17 cellular contexts compared by ENCODE assay signal in the genomic region with DNA sequence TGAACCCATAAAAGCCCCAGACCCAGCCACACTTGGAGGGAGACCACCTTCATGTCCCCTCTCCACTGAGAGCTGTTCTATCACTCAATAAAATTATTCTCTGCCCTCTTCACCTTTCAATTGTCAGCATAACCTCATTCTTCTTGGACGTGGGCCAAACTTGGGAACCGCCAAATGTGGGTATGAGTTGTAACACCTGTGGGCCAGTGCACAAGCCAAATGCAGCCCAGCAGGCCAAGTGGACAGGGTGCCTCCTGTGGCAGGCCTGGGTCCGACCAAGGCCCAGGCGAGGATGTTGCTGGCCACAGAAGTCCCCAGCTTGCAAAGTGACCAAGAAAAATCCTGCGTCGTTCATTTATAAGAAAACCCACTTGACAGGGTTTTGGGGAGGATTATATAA.
DNase-seq lines count a peak whose midpoint lies in the region; ATAC-seq, FAIRE-seq and TF ChIP-seq lines count a peak whose summit lies in the region.
"Had no signal": no experiment of that assay in that cellular context is flagged by ENCODE, and none has a peak within 500 bp of the region (broad histone marks: within the 10 kb centered on the region; RNA-seq: fewer than 3 reads in every experiment).

No MANE protein-coding gene starts in this region.

- no peak overlapping the region for H2BK5ac ChIP-seq in IMR-90 (ENCODE audit: low read depth, low read length, poor library complexity, severe bottlenecking)

- no peak overlapping the region for H3K4ac ChIP-seq in IMR-90 (ENCODE audit: low read depth, low read length)

- intact Hi-C loops in IMR-90 (cut with micrococcal nuclease) (no loop called here), kidney (cut with DNase I) (no loop called here), CD14-positive monocyte (cut with micrococcal nuclease) (no loop called here)

- no peak overlapping the region for H3K23ac ChIP-seq in IMR-90 (ENCODE audit: low read depth, low read length)

- no peak overlapping the region for H3K27ac ChIP-seq in IMR-90 (ENCODE audit: insufficient read depth, low read length)
- H3K27ac ChIP-seq in kidney (ENCODE audit: low read depth in 2 of 2, low read length in 2 of 2) = no peak overlapping the region
- H3K27ac ChIP-seq: BLaER1 treated with 17β-estradiol and CSF1 and Interleukin-3, amounts not matched to agents 10 nM and 100 nM; HL-60 had no signal

- H2AFZ ChIP-seq in IMR-90 (replicated peaks; ENCODE audit: low read length, poor library complexity) = no peak overlapping the region

- DNase-seq in NCI-H748 (lab: John Stamatoyannopoulos, UW; ENCODE audit: unreplicated experiment) = peak; percentile 26
- no peak for DNase-seq in NCI-H748 treated with DMSO at 0.1 percent for 48 hours (lab: John Stamatoyannopoulos, UW)
- no peak for DNase-seq in IMR-90
- DNase-seq in kidney = peak; percentile 52
- DNase-seq in effector memory CD8-positive, alpha-beta T cell = no peak
- DNase-seq in CD14-positive monocyte (ENCODE audit: low spot score) = no peak
- DNase-seq: ACHN; Caco-2; CD4-positive, alpha-beta memory T cell; DMS53; GF-D8; HCEC 1CT; HFFc6 had no signal

- in situ Hi-C loops in IMR-90 (cut with MboI; ENCODE audit: low sequenced_read_pairs) = no loop called here

- H2AK9ac ChIP-seq in IMR-90 (replicated peaks; ENCODE audit: low read depth, low read length, poor library complexity) = no peak overlapping the region

- TF ChIP-seq CTCF in IMR-90 (conservative IDR thresholded peaks at IDR 0.05; ENCODE audit: low read depth, low read length) = no peak
- TF ChIP-seq CTCF in kidney (IDR thresholded peaks at IDR 0.05; ENCODE audit: borderline replicate concordance, extremely low read depth, insufficient read depth) = no peak
- TF ChIP-seq CTCF in CD14-positive monocyte (IDR thresholded peaks at IDR 0.05) = no peak

- CTCF ChIA-PET in IMR-90 (lab: Yijun Ruan, JAX) = no interaction called here

- dilution Hi-C loops in IMR-90 (cut with HindIII; ENCODE audit: low sequenced_read_pairs, unreplicated experiment) = no loop called here

- H3K9ac ChIP-seq in IMR-90 (ENCODE audit: low read depth, low read length) = no peak overlapping the region
- no peak overlapping the region for H3K9ac ChIP-seq in kidney (ENCODE audit: low read length in 2 of 2)
- H3K9ac ChIP-seq: BLaER1 treated with 17β-estradiol and CSF1 and Interleukin-3, amounts not matched to agents 10 nM and 100 nM had no signal

- POLR2A ChIA-PET in IMR-90 (lab: Charles Lee; ENCODE audit: unreplicated experiment) = no interaction called here

- FAIRE-seq in kidney (lab: Jason Lieb, UNC) = no peak
- FAIRE-seq: K562 had no signal

- H4K5ac ChIP-seq in IMR-90 (ENCODE audit: low read depth, low read length) = no peak overlapping the region

- H3K79me1 ChIP-seq in IMR-90 (ENCODE audit: low read depth in 1 of 2, low read length in 2 of 2) = no peaks in the 10 kb centered on the region

- H3K9me1 ChIP-seq in IMR-90 (ENCODE audit: insufficient read depth, low read length) = peaks cover 5% of the 10 kb centered on the region

- no peaks in the 10 kb centered on the region for H4K20me1 ChIP-seq in IMR-90 (ENCODE audit: insufficient read depth, low read length)
- H4K20me1 ChIP-seq: BLaER1 treated with 17β-estradiol and CSF1 and Interleukin-3, amounts not matched to agents 10 nM and 100 nM had no signal

- no peak overlapping the region for H2BK15ac ChIP-seq in IMR-90 (ENCODE audit: low read depth, low read length)

- H2BK120ac ChIP-seq in IMR-90 (ENCODE audit: low read depth, low read length) = no peak overlapping the region

- ATAC-seq in IMR-90 (ENCODE audit: low read depth) (no peak), esophagus mucosa (no peak)
- ATAC-seq in effector memory CD8-positive, alpha-beta T cell (replicated peaks) = no peak
- ATAC-seq: K562 had no signal

- BruUV-seq in IMR-90 (replicated peaks; lab: Mats Ljungman, UMichigan) = no TSS peak

- H3K4me3 ChIP-seq in IMR-90 (ENCODE audit: insufficient read depth, low read depth, low read length) (no peak overlapping the region), kidney (ENCODE audit: low read length in 2 of 2) (no peak overlapping the region)
- H3K4me3 ChIP-seq: BLaER1 treated with 17β-estradiol and CSF1 and Interleukin-3, amounts not matched to agents 10 nM and 100 nM; K562 had no signal

- H3K4me2 ChIP-seq in IMR-90 (ENCODE audit: low read depth, low read length) = no peak overlapping the region
- H3K4me2 ChIP-seq: BLaER1 treated with 17β-estradiol and CSF1 and Interleukin-3, amounts not matched to agents 10 nM and 100 nM had no signal

- H2BK20ac ChIP-seq in IMR-90 (ENCODE audit: low read depth, low read length) = peak overlapping the region; percentile 71; the same call in 1 of the 2 replicates

- H3K27me3 ChIP-seq in IMR-90 (ENCODE audit: control insufficient read depth, insufficient read depth, low read length) = no peaks in the 10 kb centered on the region
- H3K27me3 ChIP-seq: BLaER1 treated with 17β-estradiol and CSF1 and Interleukin-3, amounts not matched to agents 10 nM and 100 nM had no signal

- H3K36me3 Mint-ChIP-seq in effector memory CD8-positive, alpha-beta T cell (ENCODE audit: insufficient read depth) = no peaks in the 10 kb centered on the region
- no peaks in the 10 kb centered on the region for H3K36me3 Mint-ChIP-seq in CD14-positive monocyte
- H3K36me3 Mint-ChIP-seq: CD4-positive, alpha-beta memory T cell had no signal

- no peaks in the 10 kb centered on the region for H3K27me3 Mint-ChIP-seq in effector memory CD8-positive, alpha-beta T cell
- peaks cover 0 to 3% (median 0%) of the 10 kb centered on the region in 3 donors for H3K27me3 Mint-ChIP-seq in CD14-positive monocyte (ENCODE audit: low read depth in 3 of 3)
- H3K27me3 Mint-ChIP-seq: CD4-positive, alpha-beta memory T cell had no signal

- H3K18ac ChIP-seq in IMR-90 (ENCODE audit: low read depth, low read length) = no peak overlapping the region

- H3K9me3 Mint-ChIP-seq in effector memory CD8-positive, alpha-beta T cell = peaks cover 0 to 4% of the 10 kb centered on the region in 2 donors
- H3K9me3 Mint-ChIP-seq in CD14-positive monocyte = peaks cover 0 to 6% (median 0%) of the 10 kb centered on the region in 7 donors
- H3K9me3 Mint-ChIP-seq: HFFc6 had no signal

- H3K36me3 ChIP-seq in IMR-90 (ENCODE audit: control insufficient read depth, insufficient read depth, low read length) (no peaks in the 10 kb centered on the region), kidney (ENCODE audit: control insufficient read depth in 1 of 2, insufficient read depth in 2 of 2, low read length in 2 of 2) (no peaks in the 10 kb centered on the region)
- H3K36me3 ChIP-seq: BLaER1 treated with 17β-estradiol and CSF1 and Interleukin-3, amounts not matched to agents 10 nM and 100 nM had no signal

- no peaks in the 10 kb centered on the region for H3K4me1 Mint-ChIP-seq in effector memory CD8-positive, alpha-beta T cell (ENCODE audit: low read depth in 2 of 2)
- no peaks in the 10 kb centered on the region for H3K4me1 Mint-ChIP-seq in CD14-positive monocyte
- H3K4me1 Mint-ChIP-seq: CD4-positive, alpha-beta memory T cell had no signal

- no peak for TF ChIP-seq RAD21 in IMR-90 (IDR thresholded peaks at IDR 0.05; ENCODE audit: low read length)

- H3K9me3 ChIP-seq in IMR-90 (ENCODE audit: control insufficient read depth, insufficient read depth, low read length) (no peaks in the 10 kb centered on the region), kidney (ENCODE audit: control insufficient read depth in 1 of 2, low read length in 2 of 2) (no peaks in the 10 kb centered on the region)
- H3K9me3 ChIP-seq: Caco-2 had no signal

- no peak overlapping the region for H4K91ac ChIP-seq in IMR-90 (ENCODE audit: insufficient read depth, low read depth, low read length)

- no peak for TF ChIP-seq POLR2A in IMR-90 (IDR thresholded peaks at IDR 0.05; ENCODE audit: low read depth, low read length)

- no peak overlapping the region for H3K4me3 Mint-ChIP-seq in effector memory CD8-positive, alpha-beta T cell
- H3K4me3 Mint-ChIP-seq in CD14-positive monocyte = no peak overlapping the region
- H3K4me3 Mint-ChIP-seq: HFFc6 had no signal

- H3K4me1 ChIP-seq in IMR-90 (ENCODE audit: control insufficient read depth, insufficient read depth, low read length) = peaks cover 4% of the 10 kb centered on the region
- no peaks in the 10 kb centered on the region for H3K4me1 ChIP-seq in kidney (ENCODE audit: control insufficient read depth in 1 of 2, insufficient read depth in 1 of 2, low read depth in 1 of 2, low read length in 2 of 2)
- H3K4me1 ChIP-seq: BLaER1 treated with 17β-estradiol and CSF1 and Interleukin-3, amounts not matched to agents 10 nM and 100 nM; Caco-2 had no signal

- no peak overlapping the region for H3K27ac Mint-ChIP-seq in effector memory CD8-positive, alpha-beta T cell
- no peak overlapping the region for H3K27ac Mint-ChIP-seq in CD14-positive monocyte
- H3K27ac Mint-ChIP-seq: CD4-positive, alpha-beta memory T cell; HFFc6 had no signal

- peak overlapping the region in 1 of 2 experiments; percentile 58; a peak in 2 of 4 replicates for H4K8ac ChIP-seq in IMR-90 (ENCODE audit: low read depth in 2 of 2, low read length in 2 of 2)

- no peak overlapping the region for H3K14ac ChIP-seq in IMR-90 (replicated peaks; ENCODE audit: low read depth, low read length)

- H2AK5ac ChIP-seq in IMR-90 (ENCODE audit: low read depth, low read length) = no peak overlapping the region

- WGBS in IMR-90 (ENCODE audit: extremely low coverage in 2 of 2, insufficient read length in 1 of 2), 2 experiments = no CpG with 5 or more reads among the region's 6 CpGs

- no peak overlapping the region for H3K56ac ChIP-seq in IMR-90 (ENCODE audit: extremely low read depth, insufficient read depth, low read length)

TF ChIP-seq in IMR-90, 13 proteins besides CTCF, POLR2A, EP300 and RAD21 (continues in another document):
- TF ChIP-seq CEBPB (IDR thresholded peaks at IDR 0.05; ENCODE audit: low read depth, low read length) (no peak), FOS (IDR thresholded peaks at IDR 0.05; ENCODE audit: low read depth, low read length) (no peak), MAZ (IDR thresholded peaks at IDR 0.05; ENCODE audit: borderline replicate concordance, low read depth, low read length) (no peak), MXI1 (IDR thresholded peaks at IDR 0.05; ENCODE audit: borderline replicate concordance, low read depth, low read length) (no peak), SMC3 (IDR thresholded peaks at IDR 0.05; ENCODE audit: low read depth, low read length) (no peak), NFE2L2 (IDR thresholded peaks at IDR 0.05; ENCODE audit: low read depth, low read length) (no peak), MAFK (IDR thresholded peaks at IDR 0.05; ENCODE audit: low read depth, low read length) (no peak)
- TF ChIP-seq, protein P1, sequence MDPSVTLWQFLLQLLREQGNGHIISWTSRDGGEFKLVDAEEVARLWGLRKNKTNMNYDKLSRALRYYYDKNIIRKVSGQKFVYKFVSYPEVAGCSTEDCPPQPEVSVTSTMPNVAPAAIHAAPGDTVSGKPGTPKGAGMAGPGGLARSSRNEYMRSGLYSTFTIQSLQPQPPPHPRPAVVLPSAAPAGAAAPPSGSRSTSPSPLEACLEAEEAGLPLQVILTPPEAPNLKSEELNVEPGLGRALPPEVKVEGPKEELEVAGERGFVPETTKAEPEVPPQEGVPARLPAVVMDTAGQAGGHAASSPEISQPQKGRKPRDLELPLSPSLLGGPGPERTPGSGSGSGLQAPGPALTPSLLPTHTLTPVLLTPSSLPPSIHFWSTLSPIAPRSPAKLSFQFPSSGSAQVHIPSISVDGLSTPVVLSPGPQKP (IDR thresholded peaks at IDR 0.05; ENCODE audit: borderline replicate concordance, low read depth, low read length) = no peak

Comparison
In these comparisons a context has a peak if more than half of its experiments do, and no peak if none do; other contexts are left out.
1. DNase-seq: peak in NCI-H748 (single experiment) and kidney (single experiment); none in NCI-H748 treated with DMSO at 0.1 percent for 48 hours (single experiment), IMR-90 (single experiment), effector memory CD8-positive, alpha-beta T cell (0 of 3) and CD14-positive monocyte (single experiment).